In genomic region chr3:186789554-186790260, GRCh38 we compare ENCODE assay signal across 11 cellular contexts. TPM values are rescaled to one million over a fixed set of nuclear protein-coding genes. Genes with fewer than 3 reads are reported as not detected.
DNase-seq lines count a peak whose midpoint lies in the region; ATAC-seq and TF ChIP-seq lines count a peak whose summit lies in the region.
"Had no signal": no experiment of that assay in that cellular context is flagged by ENCODE, and none has a peak within 500 bp of the region (broad histone marks: within the 10 kb centered on the region; RNA-seq: fewer than 3 reads in every experiment).

No MANE protein-coding gene starts in this region.

- no peak overlapping the region for H3K9ac ChIP-seq in DND-41 (ENCODE audit: low read depth, low read length)

- DNase-seq in CD4-positive, alpha-beta memory T cell = peak in 3 of 5 donors; percentile 5 to 13 (median 8)
- DNase-seq in DND-41 (no peak), PC-9 (no peak), MG63 (no peak), GM10266 (ENCODE audit: extremely low spot score) (no peak), C1 segment of cervical spinal cord (lab: John Stamatoyannopoulos, UW) (no peak)
- DNase-seq in effector memory CD8-positive, alpha-beta T cell = no peak
- DNase-seq: activated CD4-positive, CD25-positive, alpha-beta regulatory T cell treated with anti-CD3 and anti-CD28 coated beads, Interleukin-2, amount 50 U/mL, for 72 hours; kidney glomerular epithelial cell; NCI-H146 had no signal

- H3K36me3 Mint-ChIP-seq in CD4-positive, alpha-beta memory T cell = peaks cover 67 to 90% of the 10 kb centered on the region in 2 donors
- peaks cover 90% of the 10 kb centered on the region for H3K36me3 Mint-ChIP-seq in effector memory CD8-positive, alpha-beta T cell (ENCODE audit: insufficient read depth)

- no peaks in the 10 kb centered on the region for H3K9me3 ChIP-seq in CD4-positive, alpha-beta memory T cell (ENCODE audit: control insufficient read depth in 1 of 2, low read length in 2 of 2)
- no peaks in the 10 kb centered on the region for H3K9me3 ChIP-seq in DND-41 (ENCODE audit: insufficient read depth, low read length, severe bottlenecking)
- no peaks in the 10 kb centered on the region for H3K9me3 ChIP-seq in PC-9 (ENCODE audit: insufficient read depth, low read depth)
- no peaks in the 10 kb centered on the region for H3K9me3 ChIP-seq in MG63
- H3K9me3 ChIP-seq: neutrophil had no signal

- peaks cover 51% of the 10 kb centered on the region for H3K79me2 ChIP-seq in DND-41 (ENCODE audit: insufficient read depth, low read length)
- H3K79me2 ChIP-seq in PC-9 (ENCODE audit: low read depth) = peaks cover 42% of the 10 kb centered on the region

- peaks cover 0 to 8% (median 0%) of the 10 kb centered on the region in 8 donors for H3K9me3 Mint-ChIP-seq in CD4-positive, alpha-beta memory T cell
- no peaks in the 10 kb centered on the region for H3K9me3 Mint-ChIP-seq in effector memory CD8-positive, alpha-beta T cell

- H3K4me2 ChIP-seq in DND-41 (ENCODE audit: insufficient read depth, low read length) (no peak overlapping the region), PC-9 (no peak overlapping the region)

- no peaks in the 10 kb centered on the region for H3K27me3 ChIP-seq in CD4-positive, alpha-beta memory T cell (ENCODE audit: insufficient read depth, low read length)
- H3K27me3 ChIP-seq in DND-41 (ENCODE audit: insufficient read depth, low read length, poor library complexity) = no peaks in the 10 kb centered on the region
- H3K27me3 ChIP-seq in PC-9 (ENCODE audit: insufficient read depth, low read depth) = no peaks in the 10 kb centered on the region
- no peaks in the 10 kb centered on the region for H3K27me3 ChIP-seq in MG63
- H3K27me3 ChIP-seq: neutrophil had no signal

- H2AFZ ChIP-seq in DND-41 (ENCODE audit: low read depth, low read length) = no peak overlapping the region
- H2AFZ ChIP-seq in PC-9 = no peak overlapping the region

- ATAC-seq in DND-41 (ENCODE audit: insufficient read depth, low read depth) = peak; percentile 18
- no peak for ATAC-seq in effector memory CD8-positive, alpha-beta T cell (replicated peaks)

- CTCF ChIA-PET in CD4-positive, alpha-beta memory T cell (lab: Charles Lee; ENCODE audit: partially characterized antibody) = no interaction called here
- CTCF ChIA-PET in PC-9 (lab: Charles Lee) = interaction anchor here (0.5 to 0.6 kb wide), 2 partner anchors 68 to 172 kb away, joined by 3 to 6 read pairs; no protein-coding TSS in a partner anchor

- peaks cover 60% of the 10 kb centered on the region for H3K36me3 ChIP-seq in CD4-positive, alpha-beta memory T cell (ENCODE audit: insufficient read depth, low read length)
- H3K36me3 ChIP-seq in DND-41 (ENCODE audit: insufficient read depth, low read length) (peaks cover 88% of the 10 kb centered on the region), PC-9 (ENCODE audit: low read depth) (peaks cover 53% of the 10 kb centered on the region), MG63 (peaks cover 91% of the 10 kb centered on the region)

- no TSS peak for BruUV-seq in PC-9 (replicated peaks; lab: Mats Ljungman, UMichigan)

- H3K4me3 Mint-ChIP-seq in CD4-positive, alpha-beta memory T cell = peak overlapping the region in 2 of 8 donors; percentile 16 to 67
- H3K4me3 Mint-ChIP-seq in effector memory CD8-positive, alpha-beta T cell = peak overlapping the region; percentile 25 to 97

- POLR2A ChIA-PET in CD4-positive, alpha-beta memory T cell (lab: Charles Lee; ENCODE audit: partially characterized antibody) = interaction anchor here (0.6 to 4.6 kb wide), 10 partner anchors 9 to 350 kb away, joined by 3 to 45 read pairs (median 4); partner anchors contain the start of genes RFC4 and RPL39L
- POLR2A ChIA-PET in PC-9 (lab: Charles Lee; ENCODE audit: unreplicated experiment) = interaction anchor here (0.6 to 0.9 kb wide), 4 partner anchors 93 to 1473 kb away, joined by 3 to 4 read pairs (median 3); no protein-coding TSS in a partner anchor

- no peak overlapping the region for H3K4me3 ChIP-seq in CD4-positive, alpha-beta memory T cell (ENCODE audit: low read length in 2 of 2)
- H3K4me3 ChIP-seq in DND-41 (ENCODE audit: low read depth in 1 of 2, low read length in 2 of 2) (no peak overlapping the region), PC-9 (no peak overlapping the region), MG63 (no peak overlapping the region)

- no peaks in the 10 kb centered on the region for H3K27me3 Mint-ChIP-seq in CD4-positive, alpha-beta memory T cell
- no peaks in the 10 kb centered on the region for H3K27me3 Mint-ChIP-seq in effector memory CD8-positive, alpha-beta T cell

- peak overlapping the region in 6 of 7 donors; percentile 68 to 97 (median 80) for H3K27ac Mint-ChIP-seq in CD4-positive, alpha-beta memory T cell
- peak overlapping the region; percentile 91 to 99 for H3K27ac Mint-ChIP-seq in effector memory CD8-positive, alpha-beta T cell

- H3F3A ChIP-seq in PC-9 (ENCODE audit: insufficient read depth, low read depth) = peaks cover 87% of the 10 kb centered on the region

- H3K4me1 Mint-ChIP-seq in CD4-positive, alpha-beta memory T cell = peaks cover 40 to 52% (median 48%) of the 10 kb centered on the region in 4 donors
- H3K4me1 Mint-ChIP-seq in effector memory CD8-positive, alpha-beta T cell (ENCODE audit: low read depth in 2 of 2) = peaks cover 38 to 39% of the 10 kb centered on the region in 2 donors

- H4K20me1 ChIP-seq in DND-41 (ENCODE audit: insufficient read depth, low read length) = peaks cover 52% of the 10 kb centered on the region
- H4K20me1 ChIP-seq in PC-9 (ENCODE audit: insufficient read depth) = peaks cover 61% of the 10 kb centered on the region

- TF ChIP-seq CTCF in DND-41 (IDR thresholded peaks at IDR 0.05; ENCODE audit: borderline replicate concordance, extremely low read depth, low read length, poor library complexity, severe bottlenecking) = no peak
- TF ChIP-seq CTCF in PC-9 (conservative IDR thresholded peaks at IDR 0.05) = 0 out of 2 replicates have a peak, but pooled peaks have one; percentile 7
- TF ChIP-seq CTCF in GM10266 (IDR thresholded peaks at IDR 0.05; ENCODE audit: control insufficient read depth, insufficient read depth, low read depth, missing control alignments) = no peak

- no peaks in the 10 kb centered on the region for H3K9me2 ChIP-seq in PC-9 (ENCODE audit: insufficient read depth)

- peaks cover 50% of the 10 kb centered on the region for H3K4me1 ChIP-seq in CD4-positive, alpha-beta memory T cell (ENCODE audit: insufficient read depth, low read length)
- H3K4me1 ChIP-seq in DND-41 (ENCODE audit: insufficient read depth, low read length) (peaks cover 32% of the 10 kb centered on the region), PC-9 (replicated peaks; ENCODE audit: insufficient read depth) (peaks cover 22% of the 10 kb centered on the region)

- intact Hi-C loops in CD4-positive, alpha-beta memory T cell (cut with micrococcal nuclease) = loop anchor here (1.0 to 5.0 kb wide), 2 partner anchors 10 to 343 kb away; no protein-coding TSS in a partner anchor
- intact Hi-C loops in PC-9 (cut with micrococcal nuclease; ENCODE audit: unreplicated experiment) = no loop called here

- no peak overlapping the region for H3K27ac ChIP-seq in CD4-positive, alpha-beta memory T cell (ENCODE audit: low read depth, low read length)
- no peak overlapping the region for H3K27ac ChIP-seq in DND-41 (ENCODE audit: low read length)
- H3K27ac ChIP-seq in PC-9 = peak overlapping the region; percentile 34

RNA-seq across cellular contexts. Expression of gene EIF4A2, which starts 6.3 kb away (rescaled TPM):
- total RNA-seq in CD4-positive, alpha-beta memory T cell = 100 to 1,000 TPM; 589 to 632 TPM
- 100 to 1,000 TPM; 242 to 270 TPM for polyA plus RNA-seq in CD4-positive, alpha-beta memory T cell
- total RNA-seq in PC-9 (2021) = 446 and 618 TPM in 2 replicates
- total RNA-seq in MG63 (2014; rRNA removed; shearing (Covaris generic); ENCODE audit: low replicate concordance) = 340 and 530 TPM in 2 replicates

RNA-seq across cellular contexts. Expression of gene RFC4, which starts 16.6 kb away (rescaled TPM):
- total RNA-seq in CD4-positive, alpha-beta memory T cell = 10 to 100 TPM; 21.5 to 24.6 TPM
- polyA plus RNA-seq in CD4-positive, alpha-beta memory T cell = 10 to 100 TPM; 18.4 to 19.0 TPM
- total RNA-seq in PC-9 (2021) = 93.8 and 94.5 TPM in 2 replicates
- total RNA-seq in MG63 (2014; rRNA removed; shearing (Covaris generic); ENCODE audit: low replicate concordance) = 51.6 and 65.3 TPM in 2 replicates

RNA-seq across cellular contexts. Expression of gene ADIPOQ, which starts 52.8 kb away (rescaled TPM):
- not detected for total RNA-seq in CD4-positive, alpha-beta memory T cell
- not detected for polyA plus RNA-seq in CD4-positive, alpha-beta memory T cell
- total RNA-seq in PC-9 (2021) = not detected in 2 replicates
- not detected in 2 replicates for total RNA-seq in MG63 (2014; rRNA removed; shearing (Covaris generic); ENCODE audit: low replicate concordance)

Comparison
In these comparisons a context has a peak if more than half of its experiments do, and no peak if none do; other contexts are left out.
1. DNase-seq: peak in CD4-positive, alpha-beta memory T cell (3 of 5); none in DND-41 (single experiment), PC-9 (0 of 2), effector memory CD8-positive, alpha-beta T cell (0 of 3), MG63 (single experiment), GM10266 (single experiment) and C1 segment of cervical spinal cord (0 of 14).